Comparison of ENCODE assay signal across 8 cellular contexts in the genomic region with DNA sequence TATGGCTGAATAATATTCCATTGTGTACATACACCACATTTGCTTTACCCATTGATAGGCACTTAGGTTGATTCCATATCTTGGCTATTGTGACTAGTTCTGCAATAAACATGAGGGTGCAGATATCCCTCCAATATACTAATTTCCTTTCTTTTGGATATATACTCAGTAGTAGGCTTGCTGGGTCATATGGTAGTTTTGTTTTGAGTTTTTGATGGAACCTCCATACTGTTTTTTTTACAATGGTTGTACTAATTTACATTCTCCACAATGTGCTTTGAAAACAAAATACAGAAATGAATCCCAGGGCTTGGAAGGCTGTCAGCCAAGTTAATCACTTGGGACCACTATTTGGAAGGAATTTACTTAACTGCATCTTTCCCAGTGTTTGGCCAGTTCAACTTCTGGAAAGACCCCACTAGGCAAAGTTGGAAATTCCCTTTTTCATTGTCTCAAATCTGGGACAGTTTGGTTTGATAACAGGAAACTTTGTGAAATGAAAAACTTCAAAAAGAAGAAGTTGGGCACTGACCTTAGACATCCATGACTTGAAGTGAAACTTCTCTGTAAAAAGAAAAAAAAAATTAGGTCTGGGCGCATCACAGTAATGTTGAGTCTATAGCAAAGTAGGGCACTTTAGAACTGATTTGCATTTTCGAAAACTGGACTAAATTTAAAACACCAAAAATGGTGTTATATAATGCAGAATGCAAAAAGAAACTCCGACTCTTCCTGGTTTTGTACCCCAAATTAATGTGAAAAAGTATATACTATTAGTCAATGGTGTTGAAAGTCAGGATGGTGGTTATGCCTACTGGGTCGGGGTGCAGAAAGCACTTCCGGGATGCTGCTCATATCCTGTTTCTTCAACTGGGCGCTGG. TPM values are rescaled to one million over a fixed set of nuclear protein-coding genes. Genes with fewer than 3 reads are reported as not detected.
DNase-seq lines count a peak whose midpoint lies in the region; ATAC-seq and TF ChIP-seq lines count a peak whose summit lies in the region.

No MANE protein-coding gene starts in this region.

- TF ChIP-seq EP300 in stomach (IDR thresholded peaks at IDR 0.05) = no peak

- DNase-seq in activated T-cell treated with anti-CD3 and anti-CD28 coated beads, Interleukin-2, amount 50 U/mL, for 4 hours = no peak
- DNase-seq in activated T-cell treated with anti-CD3 and anti-CD28 coated beads, Interleukin-2, amount 50 U/mL, for 1 hour = no peak
- peak in 1 of 3 donors; percentile 33 for DNase-seq in T-helper 17 cell
- DNase-seq in stomach = no peak
- no peak for DNase-seq in NCI-H1436 (lab: John Stamatoyannopoulos, UW)
- no peak for DNase-seq in glutamatergic neuron
- no peak for DNase-seq in NCI-H128 (lab: John Stamatoyannopoulos, UW; ENCODE audit: unreplicated experiment)

- WGBS in stomach, 5 donors = 66 to 75% (median 72%) methylated on average over 6 of the region's 6 CpGs

- H3K4me1 ChIP-seq in stomach = peaks cover 6 to 54% (median 15%) of the 10 kb centered on the region in 4 donors

- H3K27ac ChIP-seq in stomach = peak overlapping the region in 4 of 5 donors; percentile 49 to 83 (median 64)

- no peak for TF ChIP-seq POLR2A in stomach (IDR thresholded peaks at IDR 0.05)

- H3K27ac Mint-ChIP-seq in T-helper 17 cell (peak overlapping the region; percentile 95), glutamatergic neuron (ENCODE audit: unreplicated experiment) (no peak overlapping the region)

- H3K36me3 ChIP-seq in stomach = peaks cover 0 to 36% (median 35%) of the 10 kb centered on the region in 4 donors

- intact Hi-C loops in stomach (cut with DNase I; ENCODE audit: low total_unique reads) = no loop called here

- H3K27me3 Mint-ChIP-seq in activated T-cell treated with anti-CD3 and anti-CD28 coated beads, Interleukin-2, amount 50 U/mL, for 4 hours (ENCODE audit: low read depth) = peaks cover 9% of the 10 kb centered on the region
- no peaks in the 10 kb centered on the region for H3K27me3 Mint-ChIP-seq in T-helper 17 cell
- H3K27me3 Mint-ChIP-seq in glutamatergic neuron (ENCODE audit: unreplicated experiment) = no peaks in the 10 kb centered on the region

- peaks cover 26% of the 10 kb centered on the region for H3K4me1 Mint-ChIP-seq in activated T-cell treated with anti-CD3 and anti-CD28 coated beads, Interleukin-2, amount 50 U/mL, for 4 hours (ENCODE audit: low read depth)
- peaks cover 44% of the 10 kb centered on the region for H3K4me1 Mint-ChIP-seq in T-helper 17 cell
- H3K4me1 Mint-ChIP-seq in glutamatergic neuron (ENCODE audit: low read depth, unreplicated experiment) = no peaks in the 10 kb centered on the region

- ATAC-seq in activated T-cell treated with anti-CD3 and anti-CD28 coated beads, Interleukin-2, amount 50 U/mL, for 4 hours = peak in 1 of 2 donors; percentile 67
- ATAC-seq in HG02885 (IDR thresholded peaks at IDR 0.05; ENCODE audit: poor library complexity, unreplicated experiment) (peak; percentile 63), T-helper 17 cell (peak; percentile 74)

- no peaks in the 10 kb centered on the region for H3K9me3 Mint-ChIP-seq in activated T-cell treated with anti-CD3 and anti-CD28 coated beads, Interleukin-2, amount 50 U/mL, for 4 hours
- H3K9me3 Mint-ChIP-seq in glutamatergic neuron (ENCODE audit: unreplicated experiment) = no peaks in the 10 kb centered on the region

- peak overlapping the region; percentile 53 for H3K4me3 Mint-ChIP-seq in activated T-cell treated with anti-CD3 and anti-CD28 coated beads, Interleukin-2, amount 50 U/mL, for 4 hours
- peak overlapping the region; percentile 84 for H3K4me3 Mint-ChIP-seq in T-helper 17 cell
- no peak overlapping the region for H3K4me3 Mint-ChIP-seq in glutamatergic neuron (ENCODE audit: unreplicated experiment)

- H3K9me3 ChIP-seq in T-helper 17 cell (ENCODE audit: control insufficient read depth, low read length, poor library complexity, severe bottlenecking) (no peaks in the 10 kb centered on the region), stomach (no peaks in the 10 kb centered on the region)

- TF ChIP-seq CTCF in stomach (IDR thresholded peaks at IDR 0.05) (no peak), glutamatergic neuron (IDR thresholded peaks at IDR 0.05; ENCODE audit: partially characterized antibody, unreplicated experiment) (no peak)

- no peak overlapping the region for H3K4me3 ChIP-seq in stomach

- peaks cover 7% of the 10 kb centered on the region for H3K36me3 Mint-ChIP-seq in activated T-cell treated with anti-CD3 and anti-CD28 coated beads, Interleukin-2, amount 50 U/mL, for 4 hours (ENCODE audit: insufficient read depth)
- H3K36me3 Mint-ChIP-seq in T-helper 17 cell (ENCODE audit: low read depth) = peaks cover 2% of the 10 kb centered on the region
- no peaks in the 10 kb centered on the region for H3K36me3 Mint-ChIP-seq in glutamatergic neuron (ENCODE audit: unreplicated experiment)

- no peaks in the 10 kb centered on the region for H3K27me3 ChIP-seq in stomach

RNA-seq across cellular contexts. Expression of gene CTSH, which starts 6.0 kb away (rescaled TPM):
- total RNA-seq in activated T-cell treated with anti-CD3 and anti-CD28 coated beads, Interleukin-2, amount 50 U/mL, for 4 hours = 10 to 100 TPM in 2 of 3 donors, 1 to 10 TPM in 1; 6.6 to 23.7 (median 16.4) TPM
- total RNA-seq in T-helper 17 cell (100 to 1,000 TPM; 109 to 116 TPM), stomach (100 to 1,000 TPM; 173 to 386 (median 309) TPM), glutamatergic neuron (ENCODE audit: unreplicated experiment) (not detected)
- 100 to 1,000 TPM in 2 of 3 donors, 10 to 100 TPM in 1; 79.3 to 193 (median 125) TPM for polyA plus RNA-seq in stomach
